Comparison of ENCODE assay signal across 8 cellular contexts in the genomic region with DNA sequence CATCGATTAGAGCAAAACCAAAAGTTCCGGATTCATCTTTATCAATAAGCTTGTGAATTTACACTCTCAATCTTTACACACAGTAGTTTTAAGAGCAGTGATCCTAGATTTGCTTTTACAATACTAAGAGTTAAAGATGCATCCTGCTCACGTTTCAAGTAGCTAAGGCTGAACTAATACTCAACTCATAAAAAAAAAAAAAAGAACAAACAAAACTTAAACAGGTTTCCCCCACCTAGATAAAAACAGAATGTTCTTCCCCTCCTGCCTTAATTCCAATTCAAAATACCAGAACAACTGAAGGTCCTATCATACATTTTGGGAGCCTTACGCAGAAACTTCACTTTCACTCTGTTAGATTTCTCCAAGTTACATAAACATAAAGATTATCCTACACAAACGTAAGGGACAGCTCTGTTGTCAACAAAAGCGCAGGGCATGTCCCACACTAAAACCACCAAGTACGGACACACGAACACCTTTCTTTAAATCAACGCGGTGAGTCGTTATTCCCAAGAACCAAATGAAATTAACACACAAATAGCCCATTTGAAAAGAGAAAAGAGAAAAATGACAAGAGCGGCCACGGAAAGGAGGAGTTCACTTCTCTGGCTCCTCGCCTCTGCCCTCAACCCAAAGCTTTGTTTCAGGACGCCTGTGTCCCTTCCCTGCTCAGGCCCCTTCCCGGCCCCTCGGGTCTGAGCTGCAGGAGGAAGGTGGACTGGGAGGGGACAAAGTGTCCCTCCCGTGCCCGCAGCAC. TPM values are rescaled to one million over a fixed set of nuclear protein-coding genes. Genes with fewer than 3 reads are reported as not detected.
DNase-seq lines count a peak whose midpoint lies in the region; ATAC-seq and TF ChIP-seq lines count a peak whose summit lies in the region.

No MANE protein-coding gene starts in this region.

- H3K36me3 ChIP-seq in SJSA1 (no peaks in the 10 kb centered on the region), neutrophil (peaks cover 8% of the 10 kb centered on the region)

- H3K27ac ChIP-seq in SJSA1 (no peak overlapping the region), neutrophil (peak overlapping the region; percentile 75)

- CTCF ChIA-PET in activated CD8-positive, alpha-beta memory T cell treated with anti-CD3 and anti-CD28 coated beads, Interleukin-2, amount 10 ng/mL, durations not matched to agents 7 days and 5 days (lab: Charles Lee), result interaction anchor here (1.0 to 1.4 kb wide), 6 partner anchors 10 to 61 kb away, joined by 3 to 4 read pairs (median 3); no protein-coding TSS in a partner anchor

- H3K4me3 ChIP-seq in SJSA1, result peak overlapping the region; percentile 78
- peak overlapping the region; percentile 79 for H3K4me3 ChIP-seq in epithelial cell of esophagus (ENCODE audit: low read length)
- peak overlapping the region; percentile 90 to 91 for H3K4me3 ChIP-seq in neutrophil (ENCODE audit: low read depth in 1 of 2, low read length in 1 of 2)

- H3K36me3 Mint-ChIP-seq in activated CD8-positive, alpha-beta memory T cell treated with anti-CD3 and anti-CD28 coated beads, Interleukin-2, amount 10 ng/mL, durations not matched to agents 7 days and 5 days, result peaks cover 36% of the 10 kb centered on the region

- no peak for DNase-seq in activated CD8-positive, alpha-beta memory T cell treated with anti-CD3 and anti-CD28 coated beads, Interleukin-2, amount 10 ng/mL, durations not matched to agents 7 days and 5 days
- DNase-seq in activated CD8-positive, alpha-beta memory T cell treated with anti-CD3 and anti-CD28 coated beads, Interleukin-2, amount 50 U/mL, for 4 hours, result no peak
- DNase-seq in SJSA1 (ENCODE audit: low read depth in 1 of 2, low spot score in 2 of 2) (peak in 1 of 2 experiments; percentile 28), epithelial cell of esophagus (ENCODE audit: low read depth) (peak; percentile 20), NCI-H1930 (lab: John Stamatoyannopoulos, UW) (no peak), GF-D8 (lab: John Stamatoyannopoulos, UW) (no peak)

- H3K27me3 Mint-ChIP-seq in activated CD8-positive, alpha-beta memory T cell treated with anti-CD3 and anti-CD28 coated beads, Interleukin-2, amount 10 ng/mL, durations not matched to agents 7 days and 5 days, result no peaks in the 10 kb centered on the region

- peak overlapping the region; percentile 89 for H3K27ac Mint-ChIP-seq in activated CD8-positive, alpha-beta memory T cell treated with anti-CD3 and anti-CD28 coated beads, Interleukin-2, amount 10 ng/mL, durations not matched to agents 7 days and 5 days

- no peaks in the 10 kb centered on the region for H3K9me3 ChIP-seq in SJSA1 (replicated peaks)
- no peaks in the 10 kb centered on the region for H3K9me3 ChIP-seq in neutrophil

- H3K4me3 Mint-ChIP-seq in activated CD8-positive, alpha-beta memory T cell treated with anti-CD3 and anti-CD28 coated beads, Interleukin-2, amount 10 ng/mL, durations not matched to agents 7 days and 5 days, result peak overlapping the region; percentile 90

- ATAC-seq in activated CD8-positive, alpha-beta memory T cell treated with anti-CD3 and anti-CD28 coated beads, Interleukin-2, amount 10 ng/mL, durations not matched to agents 7 days and 5 days, result no peak
- no peak for ATAC-seq in HG03432 (IDR thresholded peaks at IDR 0.05; ENCODE audit: unreplicated experiment)

- no peaks in the 10 kb centered on the region for H3K27me3 ChIP-seq in SJSA1 (replicated peaks)
- no peaks in the 10 kb centered on the region for H3K27me3 ChIP-seq in neutrophil

- H3K4me1 ChIP-seq in SJSA1 (replicated peaks) (peaks cover 15% of the 10 kb centered on the region), neutrophil (ENCODE audit: control insufficient read depth in 1 of 2, insufficient read depth in 1 of 2, low read depth in 1 of 2, low read length in 1 of 2) (peaks cover 28 to 32% of the 10 kb centered on the region in 2 experiments)

- H3K9me3 Mint-ChIP-seq in activated CD8-positive, alpha-beta memory T cell treated with anti-CD3 and anti-CD28 coated beads, Interleukin-2, amount 10 ng/mL, durations not matched to agents 7 days and 5 days (ENCODE audit: low read depth), result no peaks in the 10 kb centered on the region

- H3K4me1 Mint-ChIP-seq in activated CD8-positive, alpha-beta memory T cell treated with anti-CD3 and anti-CD28 coated beads, Interleukin-2, amount 10 ng/mL, durations not matched to agents 7 days and 5 days, result peaks cover 47% of the 10 kb centered on the region

- no peak for TF ChIP-seq CTCF in epithelial cell of esophagus (IDR thresholded peaks at IDR 0.05; ENCODE audit: insufficient read depth, low read depth, low read length, missing control alignments)
- no peak for TF ChIP-seq CTCF in neutrophil (IDR thresholded peaks at IDR 0.05)

RNA-seq across cellular contexts. Expression of a gene that starts 0.9 kb away (rescaled TPM):
- 100 to 1,000 TPM; 125 to 158 TPM for total RNA-seq in activated CD8-positive, alpha-beta memory T cell treated with anti-CD3 and anti-CD28 coated beads, Interleukin-2, amount 10 ng/mL, durations not matched to agents 7 days and 5 days
- total RNA-seq in SJSA1 (2014; rRNA removed; shearing (Covaris generic)), result 2.7 and 5.0 TPM in 2 replicates

Comparison
In these comparisons a context has a peak if more than half of its experiments do, and no peak if none do; other contexts are left out.
1. RNA of a gene that starts 0.9 kb away (total RNA-seq): 125 to 158 TPM in activated CD8-positive, alpha-beta memory T cell treated with anti-CD3 and anti-CD28 coated beads, Interleukin-2, amount 10 ng/mL, durations not matched to agents 7 days and 5 days; 2.7 to 5.0 TPM in SJSA1; every median in the first group is over 10 times any median in the second.
2. Peak in every context shown above with its lines, with median percentiles within 50 percentile points of each other: H3K4me3 ChIP-seq.